16 cellular contexts compared by ENCODE assay signal in the genomic region with DNA sequence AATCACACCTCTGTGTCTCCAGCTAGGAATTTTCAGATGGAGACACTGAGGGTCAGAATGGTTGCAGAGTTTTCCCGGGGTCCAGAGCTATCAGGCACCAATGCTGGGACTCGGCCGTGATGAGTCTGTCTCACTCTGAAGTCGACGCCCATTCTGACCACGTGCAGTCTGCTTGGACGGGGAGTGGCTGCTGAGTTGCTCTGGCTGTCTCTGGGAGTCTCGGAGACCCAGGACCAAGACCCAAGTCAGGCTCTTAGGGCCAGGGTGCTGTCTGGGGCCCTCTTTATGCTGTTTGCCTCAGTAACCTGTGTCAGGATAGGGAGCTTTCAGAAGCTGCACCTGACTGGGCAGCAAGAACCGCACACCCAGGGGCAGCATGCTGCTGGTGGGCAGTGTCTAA. TPM values are rescaled to one million over a fixed set of nuclear protein-coding genes. Genes with fewer than 3 reads are reported as not detected.
"Had no signal": no experiment of that assay in that cellular context is flagged by ENCODE, and none has a peak within 500 bp of the region (broad histone marks: within the 10 kb centered on the region; RNA-seq: fewer than 3 reads in every experiment).

No MANE protein-coding gene starts in this region.

- H3K4me1 Mint-ChIP-seq: activated naive CD8-positive, alpha-beta T cell treated with anti-CD3 and anti-CD28 coated beads for 36 hours had no signal

- ATAC-seq: activated T-cell treated with anti-CD3 and anti-CD28 coated beads, Interleukin-2, amount 50 U/mL, for 4 hours; left lung had no signal

- H3K9me3 Mint-ChIP-seq: activated naive CD8-positive, alpha-beta T cell treated with anti-CD3 and anti-CD28 coated beads for 36 hours; activated T-cell treated with anti-CD3 and anti-CD28 coated beads, Interleukin-2, amount 50 U/mL, for 4 hours; dendritic cell treated with granulocyte-macrophage colony-stimulating factor and Interleukin-4, amounts not matched to agents 40 ng/mL and 50 ng/mL, for 4 days; nephron had no signal

- H3K27ac Mint-ChIP-seq: activated naive CD8-positive, alpha-beta T cell treated with anti-CD3 and anti-CD28 coated beads for 36 hours; dendritic cell treated with granulocyte-macrophage colony-stimulating factor and Interleukin-4, amounts not matched to agents 40 ng/mL and 50 ng/mL, for 4 days had no signal

- H3K27ac ChIP-seq: brain microvascular endothelial cell, left lung, stomach, thoracic aorta had no signal

- H3K9me3 ChIP-seq: left lung, stomach, thoracic aorta had no signal

- H3K36me3 ChIP-seq: brain microvascular endothelial cell, left lung, stomach, thoracic aorta had no signal

- DNase-seq: activated CD4-positive, alpha-beta T cell treated with anti-CD3 and anti-CD28 coated beads, Interleukin-2, amount 50 U/mL, for 48 hours; activated CD4-positive, CD25-positive, alpha-beta regulatory T cell treated with anti-CD3 and anti-CD28 coated beads, Interleukin-2, amount 50 U/mL, for 72 hours; activated gamma-delta T cell; activated naive CD8-positive, alpha-beta T cell treated with anti-CD3 and anti-CD28 coated beads for 36 hours; activated T-cell treated with anti-CD3 and anti-CD28 coated beads, Interleukin-2, amount 50 U/mL, for 4 hours; brain microvascular endothelial cell; mesenchymal stem cell; stimulated activated CD4-positive, alpha-beta T cell treated with anti-CD3 and anti-CD28 coated beads, Interleukin-4, amount 100 ng/mL, for 4 hours; stomach; T-helper 2 cell had no signal

- H3K4me3 Mint-ChIP-seq: activated naive CD8-positive, alpha-beta T cell treated with anti-CD3 and anti-CD28 coated beads for 36 hours; activated T-cell treated with anti-CD3 and anti-CD28 coated beads, Interleukin-2, amount 50 U/mL, for 4 hours; dendritic cell treated with granulocyte-macrophage colony-stimulating factor and Interleukin-4, amounts not matched to agents 40 ng/mL and 50 ng/mL, for 4 days had no signal

- H3K36me3 Mint-ChIP-seq: activated naive CD8-positive, alpha-beta T cell treated with anti-CD3 and anti-CD28 coated beads for 36 hours had no signal

- H3K4me3 ChIP-seq: left lung, skin epidermis, stomach, thoracic aorta had no signal

- H3K27me3 ChIP-seq: left lung had no signal

RNA-seq across cellular contexts. Expression of a gene that starts 4.6 kb away (rescaled TPM):
- total RNA-seq: activated naive CD8-positive, alpha-beta T cell treated with anti-CD3 and anti-CD28 coated beads for 36 hours; activated T-cell treated with anti-CD3 and anti-CD28 coated beads, Interleukin-2, amount 50 U/mL, for 4 hours had no signal
- polyA plus RNA-seq: keratinocyte had no signal
